In genomic region chr7:9391221-9391620, GRCh38 we compare ENCODE assay signal across 16 cellular contexts.
A peak's percentile ranks its signal among the peaks of the same experiment; 100 is the strongest.
DNase-seq lines count a peak whose midpoint lies in the region; ATAC-seq, FAIRE-seq and TF ChIP-seq lines count a peak whose summit lies in the region.
"Had no signal": no experiment of that assay in that cellular context is flagged by ENCODE, and none has a peak within 500 bp of the region (broad histone marks: within the 10 kb centered on the region; RNA-seq: fewer than 3 reads in every experiment).

No MANE protein-coding gene starts in this region.

- 66 to 79% methylated on average over 4 of the region's 4 CpGs for WGBS in sigmoid colon, 2 donors

- TF ChIP-seq POLR2A in sigmoid colon (IDR thresholded peaks at IDR 0.05), result no peak

- H3K36me3 ChIP-seq in GM23338 (ENCODE audit: insufficient read depth) (no peaks in the 10 kb centered on the region), astrocyte (ENCODE audit: insufficient read depth, low read length) (no peaks in the 10 kb centered on the region), fibroblast of lung (ENCODE audit: control insufficient read depth, insufficient read depth, low read length) (no peaks in the 10 kb centered on the region), sigmoid colon (no peaks in the 10 kb centered on the region)
- H3K36me3 ChIP-seq: BLaER1 treated with 17β-estradiol and CSF1 and Interleukin-3, amounts not matched to agents 10 nM and 100 nM had no signal

- intact Hi-C loops in sigmoid colon (cut with DNase I), result no loop called here

- H3K4me2 ChIP-seq in GM23338, result no peak overlapping the region
- no peak overlapping the region for H3K4me2 ChIP-seq in astrocyte (ENCODE audit: low read length)
- H3K4me2 ChIP-seq in fibroblast of lung (ENCODE audit: extremely low read depth, insufficient read depth, low read length), result no peak overlapping the region
- H3K4me2 ChIP-seq: BLaER1 treated with 17β-estradiol and CSF1 and Interleukin-3, amounts not matched to agents 10 nM and 100 nM had no signal

- no peak overlapping the region for H3K27ac Mint-ChIP-seq in GM23338
- H3K27ac Mint-ChIP-seq in astrocyte (ENCODE audit: unreplicated experiment), result no peak overlapping the region
- H3K27ac Mint-ChIP-seq in nephron progenitor cell, result no peak overlapping the region
- H3K27ac Mint-ChIP-seq: CD4-positive, CD25-positive, alpha-beta regulatory T cell had no signal

- no peak overlapping the region for H3K4me3 ChIP-seq in GM23338
- no peak overlapping the region for H3K4me3 ChIP-seq in astrocyte (ENCODE audit: insufficient read depth, low read depth, low read length)
- no peak overlapping the region for H3K4me3 ChIP-seq in fibroblast of lung (replicated peaks in 1 of 4; ENCODE audit: control extremely low read depth in 1 of 4, insufficient read depth in 1 of 4, low read depth in 3 of 4, low read length in 4 of 4)
- no peak overlapping the region for H3K4me3 ChIP-seq in sigmoid colon
- H3K4me3 ChIP-seq: BLaER1 treated with 17β-estradiol and CSF1 and Interleukin-3, amounts not matched to agents 10 nM and 100 nM had no signal

- peaks cover 14% of the 10 kb centered on the region for H3K9me3 Mint-ChIP-seq in GM23338
- peaks cover 12% of the 10 kb centered on the region for H3K9me3 Mint-ChIP-seq in astrocyte (ENCODE audit: unreplicated experiment)
- H3K9me3 Mint-ChIP-seq in nephron progenitor cell, result peaks cover 25% of the 10 kb centered on the region

- DNase-seq in GM23338 (ENCODE audit: low spot score), result no peak
- peak; percentile 73 for DNase-seq in astrocyte (ENCODE audit: low read depth)
- peak; percentile 70 to 78 for DNase-seq in fibroblast of lung (ENCODE audit: low read depth in 2 of 2)
- DNase-seq in sigmoid colon, result no peak
- no peak for DNase-seq in COLO829 (ENCODE audit: low spot score)
- no peak for DNase-seq in COLO668 (lab: John Stamatoyannopoulos, UW; ENCODE audit: unreplicated experiment)
- DNase-seq in nephron progenitor cell, result no peak
- DNase-seq: 8988T; ACHN; CD4-positive, CD25-positive, alpha-beta regulatory T cell; DMS79; GOT3; IMR-90 had no signal

- H3K27ac ChIP-seq in GM23338 (ENCODE audit: low read depth), result no peak overlapping the region
- H3K27ac ChIP-seq in astrocyte (ENCODE audit: low read depth, low read length), result no peak overlapping the region
- H3K27ac ChIP-seq in fibroblast of lung (ENCODE audit: insufficient read depth, low read length), result no peak overlapping the region
- H3K27ac ChIP-seq in sigmoid colon, result peak overlapping the region in 3 of 4 donors; percentile 51 to 69 (median 68)
- H3K27ac ChIP-seq: BLaER1 treated with 17β-estradiol and CSF1 and Interleukin-3, amounts not matched to agents 10 nM and 100 nM had no signal

- ATAC-seq in GM23338, result no peak
- ATAC-seq: HCT116 had no signal

- no peaks in the 10 kb centered on the region for H3K4me1 ChIP-seq in GM23338 (ENCODE audit: insufficient read depth)
- no peaks in the 10 kb centered on the region for H3K4me1 ChIP-seq in astrocyte (ENCODE audit: insufficient read depth, low read length)
- no peaks in the 10 kb centered on the region for H3K4me1 ChIP-seq in fibroblast of lung (ENCODE audit: control insufficient read depth, extremely low read depth, insufficient read depth, low read length)
- H3K4me1 ChIP-seq in sigmoid colon, result peaks cover 0 to 30% (median 18%) of the 10 kb centered on the region in 4 donors
- H3K4me1 ChIP-seq: BLaER1 treated with 17β-estradiol and CSF1 and Interleukin-3, amounts not matched to agents 10 nM and 100 nM had no signal

- no peak for TF ChIP-seq EP300 in sigmoid colon (IDR thresholded peaks at IDR 0.05)

- H3K4me1 Mint-ChIP-seq in GM23338 (no peaks in the 10 kb centered on the region), astrocyte (ENCODE audit: low read depth, unreplicated experiment) (no peaks in the 10 kb centered on the region), nephron progenitor cell (no peaks in the 10 kb centered on the region)
- H3K4me1 Mint-ChIP-seq: CD4-positive, CD25-positive, alpha-beta regulatory T cell had no signal

- H3K4me3 Mint-ChIP-seq in GM23338 (no peak overlapping the region), astrocyte (ENCODE audit: unreplicated experiment) (no peak overlapping the region), nephron progenitor cell (no peak overlapping the region)
- H3K4me3 Mint-ChIP-seq: CD4-positive, CD25-positive, alpha-beta regulatory T cell had no signal

- H2AFZ ChIP-seq in GM23338, result peak overlapping the region; percentile 82
- no peak overlapping the region for H2AFZ ChIP-seq in astrocyte (ENCODE audit: low read depth, low read length)
- no peak overlapping the region for H2AFZ ChIP-seq in fibroblast of lung (ENCODE audit: low read length)

- H3K9me3 ChIP-seq in astrocyte (ENCODE audit: insufficient read depth, low read depth, low read length) (peaks cover 4% of the 10 kb centered on the region), fibroblast of lung (ENCODE audit: control insufficient read depth, insufficient read depth, low read depth, low read length) (no peaks in the 10 kb centered on the region), sigmoid colon (peaks cover 0 to 5% (median 2%) of the 10 kb centered on the region in 4 donors)

- H3K9ac ChIP-seq in astrocyte (ENCODE audit: low read length), result no peak overlapping the region
- H3K9ac ChIP-seq in fibroblast of lung (ENCODE audit: insufficient read depth, low read length), result no peak overlapping the region
- H3K9ac ChIP-seq: BLaER1 treated with 17β-estradiol and CSF1 and Interleukin-3, amounts not matched to agents 10 nM and 100 nM had no signal

- no peaks in the 10 kb centered on the region for H3K27me3 Mint-ChIP-seq in GM23338 (ENCODE audit: insufficient read depth, low read depth, poor library complexity)
- no peaks in the 10 kb centered on the region for H3K27me3 Mint-ChIP-seq in astrocyte (ENCODE audit: low read depth, unreplicated experiment)
- H3K27me3 Mint-ChIP-seq in nephron progenitor cell (ENCODE audit: low read depth, poor library complexity), result no peaks in the 10 kb centered on the region
- H3K27me3 Mint-ChIP-seq: CD4-positive, CD25-positive, alpha-beta regulatory T cell had no signal

- H4K20me1 ChIP-seq in GM23338 (replicated peaks; ENCODE audit: insufficient read depth) (no peaks in the 10 kb centered on the region), astrocyte (ENCODE audit: insufficient read depth, low read length) (no peaks in the 10 kb centered on the region), fibroblast of lung (ENCODE audit: control insufficient read depth, extremely low read depth, insufficient read depth, low read length) (no peaks in the 10 kb centered on the region)
- H4K20me1 ChIP-seq: BLaER1 treated with 17β-estradiol and CSF1 and Interleukin-3, amounts not matched to agents 10 nM and 100 nM had no signal

- H3K79me2 ChIP-seq in GM23338 (replicated peaks; ENCODE audit: insufficient read depth) (no peaks in the 10 kb centered on the region), astrocyte (ENCODE audit: insufficient read depth, low read length) (no peaks in the 10 kb centered on the region), fibroblast of lung (ENCODE audit: control insufficient read depth, insufficient read depth, low read length) (no peaks in the 10 kb centered on the region)

- TF ChIP-seq CTCF in GM23338 (conservative IDR thresholded peaks at IDR 0.05; ENCODE audit: low read depth in 2 of 2), result no peak
- no peak for TF ChIP-seq CTCF in astrocyte (IDR thresholded peaks at IDR 0.05; ENCODE audit: insufficient read depth, low read depth, low read length)
- TF ChIP-seq CTCF in fibroblast of lung (conservative IDR thresholded peaks at IDR 0.05 in 1 of 2, IDR thresholded peaks at IDR 0.05 in 1 of 2; ENCODE audit: low read depth in 1 of 2, low read length in 2 of 2), result no peak
- TF ChIP-seq CTCF in sigmoid colon (IDR thresholded peaks at IDR 0.05), result no peak
- no peak for TF ChIP-seq CTCF in nephron progenitor cell (IDR thresholded peaks at IDR 0.05)

- no peaks in the 10 kb centered on the region for H3K27me3 ChIP-seq in GM23338 (ENCODE audit: insufficient read depth)
- no peaks in the 10 kb centered on the region for H3K27me3 ChIP-seq in astrocyte (ENCODE audit: insufficient read depth, low read length)
- H3K27me3 ChIP-seq in fibroblast of lung (ENCODE audit: control insufficient read depth, insufficient read depth, low read length), result no peaks in the 10 kb centered on the region
- no peaks in the 10 kb centered on the region for H3K27me3 ChIP-seq in sigmoid colon
- H3K27me3 ChIP-seq: BLaER1 treated with 17β-estradiol and CSF1 and Interleukin-3, amounts not matched to agents 10 nM and 100 nM had no signal

- H3K36me3 Mint-ChIP-seq in GM23338 (ENCODE audit: low read depth), result peaks cover 7% of the 10 kb centered on the region; the same call in 2 of the 3 replicates
- no peaks in the 10 kb centered on the region for H3K36me3 Mint-ChIP-seq in astrocyte (ENCODE audit: low read depth, unreplicated experiment)
- H3K36me3 Mint-ChIP-seq in nephron progenitor cell (ENCODE audit: low read depth), result peaks cover 4% of the 10 kb centered on the region
- H3K36me3 Mint-ChIP-seq: CD4-positive, CD25-positive, alpha-beta regulatory T cell had no signal

- no peaks in the 10 kb centered on the region for H3F3A ChIP-seq in GM23338 (replicated peaks; ENCODE audit: low read depth)

- no peak for FAIRE-seq in astrocyte (lab: Jason Lieb, UNC)
- FAIRE-seq: GM12891 had no signal

- 0 out of 2 replicates have a peak, but pooled peaks cover 5% of the 10 kb centered on the region for H3K9me2 ChIP-seq in GM23338 (ENCODE audit: insufficient read depth)

TF ChIP-seq in GM23338, 12 proteins besides CTCF, POLR2A, EP300 and RAD21 (continues in another document):
- TF ChIP-seq STAT1 (IDR thresholded peaks at IDR 0.05; ENCODE audit: unreplicated experiment) (no peak), EZH2 (IDR thresholded peaks at IDR 0.05; ENCODE audit: low read depth, unreplicated experiment) (no peak), POLR2AphosphoS5 (IDR thresholded peaks at IDR 0.05; ENCODE audit: low read depth) (no peak)
- TF ChIP-seq, protein P1, sequence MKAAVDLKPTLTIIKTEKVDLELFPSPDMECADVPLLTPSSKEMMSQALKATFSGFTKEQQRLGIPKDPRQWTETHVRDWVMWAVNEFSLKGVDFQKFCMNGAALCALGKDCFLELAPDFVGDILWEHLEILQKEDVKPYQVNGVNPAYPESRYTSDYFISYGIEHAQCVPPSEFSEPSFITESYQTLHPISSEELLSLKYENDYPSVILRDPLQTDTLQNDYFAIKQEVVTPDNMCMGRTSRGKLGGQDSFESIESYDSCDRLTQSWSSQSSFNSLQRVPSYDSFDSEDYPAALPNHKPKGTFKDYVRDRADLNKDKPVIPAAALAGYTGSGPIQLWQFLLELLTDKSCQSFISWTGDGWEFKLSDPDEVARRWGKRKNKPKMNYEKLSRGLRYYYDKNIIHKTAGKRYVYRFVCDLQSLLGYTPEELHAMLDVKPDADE (IDR thresholded peaks at IDR 0.05), result no peak

Comparison
In these comparisons a context has a peak if more than half of its experiments do, and no peak if none do; other contexts are left out.
1. DNase-seq: peak in astrocyte (single experiment) and fibroblast of lung (2 of 2); none in GM23338 (single experiment), sigmoid colon (single experiment), COLO829 (single experiment), COLO668 (single experiment) and nephron progenitor cell (single experiment).
2. H3K27ac ChIP-seq: peak in sigmoid colon (3 of 4); none in GM23338 (single experiment), astrocyte (single experiment) and fibroblast of lung (single experiment).